In the genomic region with DNA sequence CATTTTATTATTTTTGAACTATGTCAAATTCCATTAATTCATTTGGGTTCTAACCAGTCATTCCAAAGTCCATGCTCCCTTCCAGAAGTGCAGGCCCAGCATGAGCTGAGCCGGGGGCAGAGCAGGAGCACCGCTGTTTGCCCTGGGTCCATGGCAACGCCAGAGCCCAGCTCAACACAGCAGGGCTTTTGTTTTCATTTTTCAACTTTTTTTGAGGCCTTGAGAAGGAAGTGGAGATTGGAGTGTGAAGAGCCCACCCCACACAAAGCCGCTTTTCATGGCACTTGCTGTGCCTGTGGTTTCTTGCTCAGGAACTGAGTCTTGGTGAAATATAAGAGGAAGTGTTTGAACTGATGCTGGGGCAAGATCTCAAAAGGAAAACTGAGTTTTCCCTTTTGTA, we compare ENCODE assay signal across 1 cellular context.
TF ChIP-seq lines count a peak whose summit lies in the region.

No MANE protein-coding gene starts in this region.

TF ChIP-seq in HepG2, 621 proteins besides CTCF, POLR2A, EP300 and RAD21 (continued from another document and continues in another):
- TF ChIP-seq, protein P1, sequence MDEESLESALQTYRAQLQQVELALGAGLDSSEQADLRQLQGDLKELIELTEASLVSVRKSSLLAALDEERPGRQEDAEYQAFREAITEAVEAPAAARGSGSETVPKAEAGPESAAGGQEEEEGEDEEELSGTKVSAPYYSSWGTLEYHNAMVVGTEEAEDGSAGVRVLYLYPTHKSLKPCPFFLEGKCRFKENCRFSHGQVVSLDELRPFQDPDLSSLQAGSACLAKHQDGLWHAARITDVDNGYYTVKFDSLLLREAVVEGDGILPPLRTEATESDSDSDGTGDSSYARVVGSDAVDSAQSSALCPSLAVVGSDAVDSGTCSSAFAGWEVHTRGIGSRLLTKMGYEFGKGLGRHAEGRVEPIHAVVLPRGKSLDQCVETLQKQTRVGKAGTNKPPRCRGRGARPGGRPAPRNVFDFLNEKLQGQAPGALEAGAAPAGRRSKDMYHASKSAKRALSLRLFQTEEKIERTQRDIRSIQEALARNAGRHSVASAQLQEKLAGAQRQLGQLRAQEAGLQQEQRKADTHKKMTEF (CRISPR knock-in tag; IDR thresholded peaks at IDR 0.05) = peak; percentile 29
- no peak for TF ChIP-seq ZNF24 (IDR thresholded peaks at IDR 0.05)
- TF ChIP-seq SIX4 (CRISPR knock-in tag; IDR thresholded peaks at IDR 0.05) = no peak
- no peak for TF ChIP-seq ZNF703 (CRISPR knock-in tag; IDR thresholded peaks at IDR 0.05; ENCODE audit: borderline replicate concordance)
- TF ChIP-seq ZKSCAN5 (CRISPR knock-in tag; IDR thresholded peaks at IDR 0.05) = no peak
- TF ChIP-seq GABPA (IDR thresholded peaks at IDR 0.05; ENCODE audit: low read depth, low read length) = no peak
- TF ChIP-seq GABPA (CRISPR knock-in tag; IDR thresholded peaks at IDR 0.05; ENCODE audit: low read depth) = no peak
- no peak for TF ChIP-seq LCORL (IDR thresholded peaks at IDR 0.05)
- no peak; the same call in 1 of the 2 replicates for TF ChIP-seq LCORL (CRISPR knock-in tag; IDR thresholded peaks at IDR 0.05)
- peak; percentile 85; the same call in 1 of the 3 replicates for TF ChIP-seq MXI1 (IDR thresholded peaks at IDR 0.05; ENCODE audit: borderline replicate concordance, low read depth, low read length)
- no peak for TF ChIP-seq PHF8 (CRISPR knock-in tag; IDR thresholded peaks at IDR 0.05)
- TF ChIP-seq ZNF543 (CRISPR knock-in tag; IDR thresholded peaks at IDR 0.05) = no peak
- TF ChIP-seq THYN1 (CRISPR knock-in tag; IDR thresholded peaks at IDR 0.05; ENCODE audit: borderline replicate concordance, low read depth) = no peak
- no peak for TF ChIP-seq ADNP (CRISPR knock-in tag; IDR thresholded peaks at IDR 0.05)
- no peak for TF ChIP-seq TEAD3 (CRISPR knock-in tag; optimal IDR thresholded peaks at IDR 0.05; ENCODE audit: borderline replicate concordance)
- no peak for TF ChIP-seq KLF15 (CRISPR knock-in tag; IDR thresholded peaks at IDR 0.05; ENCODE audit: borderline replicate concordance)
- no peak; the same call in 1 of the 2 replicates for TF ChIP-seq SIN3A (IDR thresholded peaks at IDR 0.05; ENCODE audit: borderline replicate concordance, low read depth, low read length)
- TF ChIP-seq GTF3A (CRISPR knock-in tag; conservative IDR thresholded peaks at IDR 0.05) = no peak
- peak; percentile 58 for TF ChIP-seq FOXA3 (CRISPR knock-in tag; IDR thresholded peaks at IDR 0.05)
- TF ChIP-seq, protein P2, sequence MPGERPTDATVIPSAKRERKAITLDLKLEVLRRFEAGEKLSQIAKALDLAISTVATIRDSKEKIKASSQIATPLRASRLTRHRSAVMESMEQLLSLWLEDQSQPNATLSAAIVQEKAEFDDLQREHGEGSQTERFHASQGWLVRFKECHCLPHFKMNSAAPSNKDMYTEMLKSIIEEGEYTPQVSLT (CRISPR knock-in tag; IDR thresholded peaks at IDR 0.05; ENCODE audit: borderline replicate concordance, low read depth) = no peak
- TF ChIP-seq, protein P3, sequence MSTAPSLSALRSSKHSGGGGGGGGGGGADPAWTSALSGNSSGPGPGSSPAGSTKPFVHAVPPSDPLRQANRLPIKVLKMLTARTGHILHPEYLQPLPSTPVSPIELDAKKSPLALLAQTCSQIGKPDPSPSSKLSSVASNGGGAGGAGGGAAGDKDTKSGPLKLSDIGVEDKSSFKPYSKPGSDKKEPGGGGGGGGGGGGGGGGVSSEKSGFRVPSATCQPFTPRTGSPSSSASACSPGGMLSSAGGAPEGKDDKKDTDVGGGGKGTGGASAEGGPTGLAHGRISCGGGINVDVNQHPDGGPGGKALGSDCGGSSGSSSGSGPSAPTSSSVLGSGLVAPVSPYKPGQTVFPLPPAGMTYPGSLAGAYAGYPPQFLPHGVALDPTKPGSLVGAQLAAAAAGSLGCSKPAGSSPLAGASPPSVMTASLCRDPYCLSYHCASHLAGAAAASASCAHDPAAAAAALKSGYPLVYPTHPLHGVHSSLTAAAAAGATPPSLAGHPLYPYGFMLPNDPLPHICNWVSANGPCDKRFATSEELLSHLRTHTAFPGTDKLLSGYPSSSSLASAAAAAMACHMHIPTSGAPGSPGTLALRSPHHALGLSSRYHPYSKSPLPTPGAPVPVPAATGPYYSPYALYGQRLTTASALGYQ (CRISPR knock-in tag; IDR thresholded peaks at IDR 0.05) = no peak
- peak in 1 of 2 experiments; percentile 28; a peak in 1 of 4 replicates for TF ChIP-seq MAFK (conservative IDR thresholded peaks at IDR 0.05 in 1 of 2, IDR thresholded peaks at IDR 0.05 in 1 of 2; ENCODE audit: low read length in 2 of 2)
- TF ChIP-seq, protein P4, sequence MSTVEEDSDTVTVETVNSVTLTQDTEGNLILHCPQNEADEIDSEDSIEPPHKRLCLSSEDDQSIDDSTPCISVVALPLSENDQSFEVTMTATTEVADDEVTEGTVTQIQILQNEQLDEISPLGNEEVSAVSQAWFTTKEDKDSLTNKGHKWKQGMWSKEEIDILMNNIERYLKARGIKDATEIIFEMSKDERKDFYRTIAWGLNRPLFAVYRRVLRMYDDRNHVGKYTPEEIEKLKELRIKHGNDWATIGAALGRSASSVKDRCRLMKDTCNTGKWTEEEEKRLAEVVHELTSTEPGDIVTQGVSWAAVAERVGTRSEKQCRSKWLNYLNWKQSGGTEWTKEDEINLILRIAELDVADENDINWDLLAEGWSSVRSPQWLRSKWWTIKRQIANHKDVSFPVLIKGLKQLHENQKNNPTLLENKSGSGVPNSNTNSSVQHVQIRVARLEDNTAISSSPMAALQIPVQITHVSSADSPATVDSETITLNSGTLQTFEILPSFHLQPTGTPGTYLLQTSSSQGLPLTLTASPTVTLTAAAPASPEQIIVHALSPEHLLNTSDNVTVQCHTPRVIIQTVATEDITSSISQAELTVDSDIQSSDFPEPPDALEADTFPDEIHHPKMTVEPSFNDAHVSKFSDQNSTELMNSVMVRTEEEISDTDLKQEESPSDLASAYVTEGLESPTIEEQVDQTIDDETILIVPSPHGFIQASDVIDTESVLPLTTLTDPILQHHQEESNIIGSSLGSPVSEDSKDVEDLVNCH (CRISPR knock-in tag; IDR thresholded peaks at IDR 0.05) = no peak
- TF ChIP-seq ZNF207 (IDR thresholded peaks at IDR 0.05; ENCODE audit: borderline replicate concordance) = no peak
- peak; percentile 25; the same call in 1 of the 2 replicates for TF ChIP-seq GABPB1 (CRISPR knock-in tag; IDR thresholded peaks at IDR 0.05)
- TF ChIP-seq ZNF572 (CRISPR knock-in tag; IDR thresholded peaks at IDR 0.05) = no peak
- no peak for TF ChIP-seq FOXO1 (CRISPR knock-in tag; IDR thresholded peaks at IDR 0.05)
- peak; percentile 48; the same call in 1 of the 2 replicates for TF ChIP-seq IRF2 (CRISPR knock-in tag; IDR thresholded peaks at IDR 0.05)
- no peak for TF ChIP-seq HNRNPUL1 (IDR thresholded peaks at IDR 0.05; ENCODE audit: low read depth, low read length)
- TF ChIP-seq SMARCC2 (IDR thresholded peaks at IDR 0.05) = no peak
- no peak for TF ChIP-seq NR2F2 (IDR thresholded peaks at IDR 0.05; ENCODE audit: borderline replicate concordance, low read depth)
- 0 out of 2 replicates have a peak, but pooled peaks have one; percentile 9 for TF ChIP-seq RBFOX2 (IDR thresholded peaks at IDR 0.05; ENCODE audit: low read depth, low read length)
- no peak for TF ChIP-seq POGZ (CRISPR knock-in tag; IDR thresholded peaks at IDR 0.05)
- TF ChIP-seq ZNF546 (CRISPR knock-in tag; conservative IDR thresholded peaks at IDR 0.05) = no peak
- no peak for TF ChIP-seq FOXA1 (IDR thresholded peaks at IDR 0.05)
- TF ChIP-seq FOXA1 (CRISPR knock-in tag; IDR thresholded peaks at IDR 0.05) = peak; percentile 56; the same call in 1 of the 2 replicates
- TF ChIP-seq ZNF234 (CRISPR knock-in tag; conservative IDR thresholded peaks at IDR 0.05) = no peak
- TF ChIP-seq, protein P5, sequence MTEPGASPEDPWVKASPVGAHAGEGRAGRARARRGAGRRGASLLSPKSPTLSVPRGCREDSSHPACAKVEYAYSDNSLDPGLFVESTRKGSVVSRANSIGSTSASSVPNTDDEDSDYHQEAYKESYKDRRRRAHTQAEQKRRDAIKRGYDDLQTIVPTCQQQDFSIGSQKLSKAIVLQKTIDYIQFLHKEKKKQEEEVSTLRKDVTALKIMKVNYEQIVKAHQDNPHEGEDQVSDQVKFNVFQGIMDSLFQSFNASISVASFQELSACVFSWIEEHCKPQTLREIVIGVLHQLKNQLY (CRISPR knock-in tag; IDR thresholded peaks at IDR 0.05) = no peak
- TF ChIP-seq ZBTB3 (CRISPR knock-in tag; IDR thresholded peaks at IDR 0.05; ENCODE audit: borderline replicate concordance, low read depth) = no peak
- TF ChIP-seq, protein P6, sequence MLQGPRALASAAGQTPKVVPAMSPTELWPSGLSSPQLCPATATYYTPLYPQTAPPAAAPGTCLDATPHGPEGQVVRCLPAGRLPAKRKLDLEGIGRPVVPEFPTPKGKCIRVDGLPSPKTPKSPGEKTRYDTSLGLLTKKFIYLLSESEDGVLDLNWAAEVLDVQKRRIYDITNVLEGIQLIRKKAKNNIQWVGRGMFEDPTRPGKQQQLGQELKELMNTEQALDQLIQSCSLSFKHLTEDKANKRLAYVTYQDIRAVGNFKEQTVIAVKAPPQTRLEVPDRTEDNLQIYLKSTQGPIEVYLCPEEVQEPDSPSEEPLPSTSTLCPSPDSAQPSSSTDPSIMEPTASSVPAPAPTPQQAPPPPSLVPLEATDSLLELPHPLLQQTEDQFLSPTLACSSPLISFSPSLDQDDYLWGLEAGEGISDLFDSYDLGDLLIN (CRISPR knock-in tag; IDR thresholded peaks at IDR 0.05; ENCODE audit: borderline replicate concordance) = no peak
- TF ChIP-seq, protein P7, sequence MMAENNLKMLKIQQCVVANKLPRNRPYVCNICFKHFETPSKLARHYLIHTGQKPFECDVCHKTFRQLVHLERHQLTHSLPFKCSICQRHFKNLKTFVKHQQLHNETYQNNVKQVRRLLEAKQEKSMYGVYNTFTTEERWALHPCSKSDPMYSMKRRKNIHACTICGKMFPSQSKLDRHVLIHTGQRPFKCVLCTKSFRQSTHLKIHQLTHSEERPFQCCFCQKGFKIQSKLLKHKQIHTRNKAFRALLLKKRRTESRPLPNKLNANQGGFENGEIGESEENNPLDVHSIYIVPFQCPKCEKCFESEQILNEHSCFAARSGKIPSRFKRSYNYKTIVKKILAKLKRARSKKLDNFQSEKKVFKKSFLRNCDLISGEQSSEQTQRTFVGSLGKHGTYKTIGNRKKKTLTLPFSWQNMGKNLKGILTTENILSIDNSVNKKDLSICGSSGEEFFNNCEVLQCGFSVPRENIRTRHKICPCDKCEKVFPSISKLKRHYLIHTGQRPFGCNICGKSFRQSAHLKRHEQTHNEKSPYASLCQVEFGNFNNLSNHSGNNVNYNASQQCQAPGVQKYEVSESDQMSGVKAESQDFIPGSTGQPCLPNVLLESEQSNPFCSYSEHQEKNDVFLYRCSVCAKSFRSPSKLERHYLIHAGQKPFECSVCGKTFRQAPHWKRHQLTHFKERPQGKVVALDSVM (CRISPR knock-in tag; IDR thresholded peaks at IDR 0.05) = no peak
- no peak for TF ChIP-seq ZC3H4 (CRISPR knock-in tag; IDR thresholded peaks at IDR 0.05; ENCODE audit: borderline replicate concordance)
- no peak for TF ChIP-seq ZC3H13 (CRISPR knock-in tag; IDR thresholded peaks at IDR 0.05)
- TF ChIP-seq, protein P8, sequence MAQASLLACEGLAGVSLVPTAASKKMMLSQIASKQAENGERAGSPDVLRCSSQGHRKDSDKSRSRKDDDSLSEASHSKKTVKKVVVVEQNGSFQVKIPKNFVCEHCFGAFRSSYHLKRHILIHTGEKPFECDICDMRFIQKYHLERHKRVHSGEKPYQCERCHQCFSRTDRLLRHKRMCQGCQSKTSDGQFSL (CRISPR knock-in tag; IDR thresholded peaks at IDR 0.05) = no peak
- TF ChIP-seq, protein P9, sequence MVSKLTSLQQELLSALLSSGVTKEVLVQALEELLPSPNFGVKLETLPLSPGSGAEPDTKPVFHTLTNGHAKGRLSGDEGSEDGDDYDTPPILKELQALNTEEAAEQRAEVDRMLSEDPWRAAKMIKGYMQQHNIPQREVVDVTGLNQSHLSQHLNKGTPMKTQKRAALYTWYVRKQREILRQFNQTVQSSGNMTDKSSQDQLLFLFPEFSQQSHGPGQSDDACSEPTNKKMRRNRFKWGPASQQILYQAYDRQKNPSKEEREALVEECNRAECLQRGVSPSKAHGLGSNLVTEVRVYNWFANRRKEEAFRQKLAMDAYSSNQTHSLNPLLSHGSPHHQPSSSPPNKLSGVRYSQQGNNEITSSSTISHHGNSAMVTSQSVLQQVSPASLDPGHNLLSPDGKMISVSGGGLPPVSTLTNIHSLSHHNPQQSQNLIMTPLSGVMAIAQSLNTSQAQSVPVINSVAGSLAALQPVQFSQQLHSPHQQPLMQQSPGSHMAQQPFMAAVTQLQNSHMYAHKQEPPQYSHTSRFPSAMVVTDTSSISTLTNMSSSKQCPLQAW (CRISPR knock-in tag; IDR thresholded peaks at IDR 0.05) = no peak; the same call in 1 of the 2 replicates
- TF ChIP-seq, protein P10, sequence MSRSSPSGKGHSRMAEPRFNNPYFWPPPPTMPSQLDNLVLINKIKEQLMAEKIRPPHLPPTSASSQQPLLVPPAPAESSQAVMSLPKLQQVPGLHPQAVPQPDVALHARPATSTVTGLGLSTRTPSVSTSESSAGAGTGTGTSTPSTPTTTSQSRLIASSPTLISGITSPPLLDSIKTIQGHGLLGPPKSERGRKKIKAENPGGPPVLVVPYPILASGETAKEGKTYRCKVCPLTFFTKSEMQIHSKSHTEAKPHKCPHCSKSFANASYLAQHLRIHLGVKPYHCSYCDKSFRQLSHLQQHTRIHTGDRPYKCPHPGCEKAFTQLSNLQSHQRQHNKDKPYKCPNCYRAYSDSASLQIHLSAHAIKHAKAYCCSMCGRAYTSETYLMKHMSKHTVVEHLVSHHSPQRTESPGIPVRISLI (CRISPR knock-in tag; IDR thresholded peaks at IDR 0.05; ENCODE audit: borderline replicate concordance) = peak; percentile 83
- no peak; the same call in 1 of the 2 replicates for TF ChIP-seq ZNF331 (CRISPR knock-in tag; IDR thresholded peaks at IDR 0.05)
